10 cellular contexts compared by ENCODE assay signal in genomic region chr9:36150529-36151305, GRCh38. TPM values are rescaled to one million over a fixed set of nuclear protein-coding genes. Genes with fewer than 3 reads are reported as not detected.
DNase-seq lines count a peak whose midpoint lies in the region; ATAC-seq and TF ChIP-seq lines count a peak whose summit lies in the region.
"Had no signal": no experiment of that assay in that cellular context is flagged by ENCODE, and none has a peak within 500 bp of the region (broad histone marks: within the 10 kb centered on the region; RNA-seq: fewer than 3 reads in every experiment).

No MANE protein-coding gene starts in this region.

- H2BK12ac ChIP-seq in mesenchymal stem cell (ENCODE audit: low read length in 2 of 2) = peak overlapping the region; percentile 65 to 85

- H3K23ac ChIP-seq in mesenchymal stem cell (ENCODE audit: low read length in 2 of 2) = no peak overlapping the region

- WGBS in mesenchymal stem cell = 85% methylated on average over 4 of the region's 4 CpGs

- peak overlapping the region; percentile 75 for H3K4me3 Mint-ChIP-seq in activated naive CD8-positive, alpha-beta T cell treated with anti-CD3 and anti-CD28 coated beads, Interleukin-2, amount 10 ng/mL, durations not matched to agents 7 days and 5 days

- H3K27me3 Mint-ChIP-seq in activated naive CD8-positive, alpha-beta T cell treated with anti-CD3 and anti-CD28 coated beads, Interleukin-2, amount 10 ng/mL, durations not matched to agents 7 days and 5 days = no peaks in the 10 kb centered on the region

- peak overlapping the region; percentile 45 to 86 for H3K18ac ChIP-seq in mesenchymal stem cell (ENCODE audit: low read depth in 1 of 2, low read length in 2 of 2)

- H2AK5ac ChIP-seq in mesenchymal stem cell (ENCODE audit: low read length, severe bottlenecking) = peak overlapping the region; percentile 66

- H3K14ac ChIP-seq in mesenchymal stem cell (ENCODE audit: low read length in 2 of 2) = no peak overlapping the region

- TF ChIP-seq CTCF in right atrium auricular region (IDR thresholded peaks at IDR 0.05) (no peak), vagina (IDR thresholded peaks at IDR 0.05) (no peak)

- H3K4me1 Mint-ChIP-seq in activated naive CD8-positive, alpha-beta T cell treated with anti-CD3 and anti-CD28 coated beads, Interleukin-2, amount 10 ng/mL, durations not matched to agents 7 days and 5 days = peaks cover 68% of the 10 kb centered on the region

- H3K4me3 ChIP-seq in right atrium auricular region = no peak overlapping the region
- no peak overlapping the region for H3K4me3 ChIP-seq in mesenchymal stem cell (ENCODE audit: insufficient read depth in 1 of 2, low read depth in 1 of 2, low read length in 2 of 2)
- H3K4me3 ChIP-seq in vagina = no peak overlapping the region
- H3K4me3 ChIP-seq: body of pancreas had no signal

- H3K27me3 ChIP-seq in right atrium auricular region = no peaks in the 10 kb centered on the region
- H3K27me3 ChIP-seq in mesenchymal stem cell (ENCODE audit: control insufficient read depth in 1 of 2, insufficient read depth in 1 of 2, low read length in 2 of 2) = no peaks in the 10 kb centered on the region
- H3K27me3 ChIP-seq in vagina = no peaks in the 10 kb centered on the region
- H3K27me3 ChIP-seq: body of pancreas had no signal

- DNase-seq in right atrium auricular region (ENCODE audit: low spot score) (no peak), left ventricle myocardium superior (no peak), mesenchymal stem cell (peak; percentile 87), vagina (ENCODE audit: extremely low spot score in 2 of 2) (no peak), RKO (ENCODE audit: low spot score) (no peak), sciatic nerve (ENCODE audit: low spot score) (no peak), retina (no peak)
- no peak for DNase-seq in activated naive CD8-positive, alpha-beta T cell treated with anti-CD3 and anti-CD28 coated beads, Interleukin-2, amount 10 ng/mL, durations not matched to agents 7 days and 5 days
- DNase-seq: body of pancreas, T1000 had no signal

- peaks cover 2% of the 10 kb centered on the region for H3K79me1 ChIP-seq in mesenchymal stem cell (replicated peaks; ENCODE audit: low read length, poor library complexity, severe bottlenecking)

- H3K4me1 ChIP-seq in right atrium auricular region (peaks cover 0 to 59% of the 10 kb centered on the region in 2 donors), mesenchymal stem cell (ENCODE audit: control insufficient read depth, insufficient read depth, low read depth, low read length) (peaks cover 36% of the 10 kb centered on the region), vagina (peaks cover 35% of the 10 kb centered on the region)
- H3K4me1 ChIP-seq: body of pancreas had no signal

- peak overlapping the region; percentile 79 for H4K91ac ChIP-seq in mesenchymal stem cell (ENCODE audit: low read length)

- POLR2A ChIA-PET in activated naive CD8-positive, alpha-beta T cell treated with anti-CD3 and anti-CD28 coated beads, Interleukin-2, amount 10 ng/mL, durations not matched to agents 7 days and 5 days (lab: Charles Lee) = interaction anchor here (0.6 to 3.7 kb wide), 7 partner anchors 8 to 40 kb away, joined by 3 to 24 read pairs (median 4); partner anchors contain the start of gene GLIPR2

- intact Hi-C loops in left ventricle myocardium superior (cut with micrococcal nuclease) = no loop called here
- intact Hi-C loops in vagina (cut with DNase I) = no loop called here
- intact Hi-C loops in sciatic nerve (cut with DNase I) = no loop called here

- no peak for ATAC-seq in left ventricle myocardium superior
- ATAC-seq in activated naive CD8-positive, alpha-beta T cell treated with anti-CD3 and anti-CD28 coated beads, Interleukin-2, amount 10 ng/mL, durations not matched to agents 7 days and 5 days (ENCODE audit: low read depth) = no peak
- ATAC-seq in sciatic nerve = no peak
- ATAC-seq: body of pancreas had no signal

- H3K4ac ChIP-seq in mesenchymal stem cell (ENCODE audit: low read depth in 1 of 2, low read length in 2 of 2) = peak overlapping the region; percentile 71 to 84

- H3K4me2 ChIP-seq in mesenchymal stem cell (ENCODE audit: low read length, poor library complexity, severe bottlenecking) = no peak overlapping the region

- H3K36me3 Mint-ChIP-seq in activated naive CD8-positive, alpha-beta T cell treated with anti-CD3 and anti-CD28 coated beads, Interleukin-2, amount 10 ng/mL, durations not matched to agents 7 days and 5 days = peaks cover 43% of the 10 kb centered on the region

- H3K9ac ChIP-seq in mesenchymal stem cell (ENCODE audit: low read length) = peak overlapping the region; percentile 18

- peaks cover 6% of the 10 kb centered on the region for H3K9me3 Mint-ChIP-seq in activated naive CD8-positive, alpha-beta T cell treated with anti-CD3 and anti-CD28 coated beads, Interleukin-2, amount 10 ng/mL, durations not matched to agents 7 days and 5 days

- H2BK120ac ChIP-seq in mesenchymal stem cell (ENCODE audit: low read depth, low read length) = peak overlapping the region; percentile 75

- peak overlapping the region; percentile 82 for H4K8ac ChIP-seq in mesenchymal stem cell (ENCODE audit: low read length)

- H2AFZ ChIP-seq in mesenchymal stem cell (ENCODE audit: low read depth, low read length) = no peak overlapping the region

- H3K36me3 ChIP-seq in right atrium auricular region (no peaks in the 10 kb centered on the region), mesenchymal stem cell (ENCODE audit: control insufficient read depth in 1 of 2, insufficient read depth in 2 of 2, low read depth in 1 of 2, low read length in 2 of 2) (peaks cover 11 to 26% of the 10 kb centered on the region in 2 experiments), vagina (no peaks in the 10 kb centered on the region)

- H3K27ac ChIP-seq in right atrium auricular region = peak overlapping the region; percentile 32 to 49
- no peak overlapping the region for H3K27ac ChIP-seq in mesenchymal stem cell (ENCODE audit: low read length, poor library complexity, severe bottlenecking)
- H3K27ac ChIP-seq in vagina = peak overlapping the region; percentile 83

- H3K9me3 ChIP-seq in right atrium auricular region (no peaks in the 10 kb centered on the region), mesenchymal stem cell (ENCODE audit: control insufficient read depth, low read length) (peaks cover 4% of the 10 kb centered on the region), vagina (no peaks in the 10 kb centered on the region)

- TF ChIP-seq POLR2A in vagina (IDR thresholded peaks at IDR 0.05) = no peak

- no peak overlapping the region for H2BK15ac ChIP-seq in mesenchymal stem cell (ENCODE audit: low read depth, poor library complexity, severe bottlenecking)

- no peak overlapping the region for H2BK5ac ChIP-seq in mesenchymal stem cell (ENCODE audit: low read depth, low read length, poor library complexity, severe bottlenecking)

- peak overlapping the region; percentile 88 for H3K27ac Mint-ChIP-seq in activated naive CD8-positive, alpha-beta T cell treated with anti-CD3 and anti-CD28 coated beads, Interleukin-2, amount 10 ng/mL, durations not matched to agents 7 days and 5 days

RNA-seq across cellular contexts. Expression of gene GLIPR2, which starts 14.2 kb away (rescaled TPM):
- total RNA-seq in right atrium auricular region = 10 to 100 TPM; 11.2 to 11.6 TPM
- 5.9 TPM for total RNA-seq in left ventricle myocardium superior
- 10 to 100 TPM; 56.5 to 58.1 TPM for total RNA-seq in activated naive CD8-positive, alpha-beta T cell treated with anti-CD3 and anti-CD28 coated beads, Interleukin-2, amount 10 ng/mL, durations not matched to agents 7 days and 5 days
- polyA plus RNA-seq in mesenchymal stem cell (2013, experiment 1 of 2) = 36.0 TPM
- 35.7 TPM for polyA plus RNA-seq in mesenchymal stem cell (2013, experiment 2 of 2)
- total RNA-seq in vagina = 34.9 TPM
- total RNA-seq in sciatic nerve = 14.8 TPM

RNA-seq across cellular contexts. Expression of gene CCIN, which starts 18.5 kb away (rescaled TPM):
- total RNA-seq in right atrium auricular region (not detected), left ventricle myocardium superior (0.17 TPM), vagina (not detected), sciatic nerve (not detected)
- total RNA-seq in activated naive CD8-positive, alpha-beta T cell treated with anti-CD3 and anti-CD28 coated beads, Interleukin-2, amount 10 ng/mL, durations not matched to agents 7 days and 5 days = under 1 TPM; 0.14 to 0.26 TPM
- polyA plus RNA-seq in mesenchymal stem cell (2013, experiment 1 of 2) = 0.01 TPM
- polyA plus RNA-seq in mesenchymal stem cell (2013, experiment 2 of 2) = 0.04 TPM
- total RNA-seq: body of pancreas had no signal

RNA-seq across cellular contexts. Expression of gene CLTA, which starts 40.0 kb away (rescaled TPM):
- total RNA-seq in right atrium auricular region = 10 to 100 TPM; 67.2 to 87.7 TPM
- total RNA-seq in left ventricle myocardium superior = 60.7 TPM
- total RNA-seq in activated naive CD8-positive, alpha-beta T cell treated with anti-CD3 and anti-CD28 coated beads, Interleukin-2, amount 10 ng/mL, durations not matched to agents 7 days and 5 days = 100 to 1,000 TPM; 119 to 123 TPM
- polyA plus RNA-seq in mesenchymal stem cell (2013, experiment 1 of 2) = 420 TPM
- 415 TPM for polyA plus RNA-seq in mesenchymal stem cell (2013, experiment 2 of 2)
- total RNA-seq in vagina = 199 TPM
- 103 TPM for total RNA-seq in sciatic nerve
